Comparison of ENCODE assay signal across 13 cellular contexts in the genomic region with DNA sequence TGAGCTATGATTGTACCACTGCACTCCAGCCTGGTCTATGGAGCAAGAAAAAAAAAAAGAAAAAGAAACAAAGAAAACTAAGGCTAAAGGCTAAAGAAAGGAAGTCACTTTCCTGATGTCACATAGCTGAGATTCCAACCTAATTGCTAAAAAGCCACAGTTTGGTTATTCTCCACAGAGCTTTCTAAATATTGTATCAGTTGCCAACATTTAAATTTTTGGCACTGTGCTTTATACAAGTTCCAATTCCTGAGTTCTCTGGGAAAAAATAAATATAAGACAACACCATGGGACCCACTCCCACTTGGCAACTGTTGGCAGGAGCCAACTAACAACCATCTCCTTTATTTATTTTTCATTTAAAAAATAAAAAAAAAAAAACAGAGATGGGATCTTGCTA. TPM values are rescaled to one million over a fixed set of nuclear protein-coding genes. Genes with fewer than 3 reads are reported as not detected.
DNase-seq lines count a peak whose midpoint lies in the region; ATAC-seq and TF ChIP-seq lines count a peak whose summit lies in the region.
"Had no signal": no experiment of that assay in that cellular context is flagged by ENCODE, and none has a peak within 500 bp of the region (broad histone marks: within the 10 kb centered on the region; RNA-seq: fewer than 3 reads in every experiment).

No MANE protein-coding gene starts in this region.

- no peak overlapping the region for H3K4me3 Mint-ChIP-seq in naive B cell

- intact Hi-C loops in left cardiac atrium (cut with DNase I) = no loop called here

- H3K27ac Mint-ChIP-seq in naive B cell = peak overlapping the region; percentile 47 to 100 (median 98)

- no peak overlapping the region for H3K4me3 ChIP-seq in AG09309 (ENCODE audit: control insufficient read depth, low read depth, low read length)
- H3K4me3 ChIP-seq: pancreas, testis had no signal

- DNase-seq in AG09309 (ENCODE audit: low read depth) (peak; percentile 46), HS-5 (ENCODE audit: low read depth) (peak; percentile 64), dermis microvascular lymphatic vessel endothelial cell (ENCODE audit: low read depth in 2 of 2) (peak; percentile 77 to 93), naive B cell (no peak), NCI-H1417 (lab: John Stamatoyannopoulos, UW) (no peak), NCI-H1092 treated with DMSO at 0.1 percent for 48 hours (lab: John Stamatoyannopoulos, UW) (no peak), left cardiac atrium (no peak)
- DNase-seq: activated T-cell treated with anti-CD3 and anti-CD28 coated beads for 4 hours, erythroblast, pancreas, testis, WERI-Rb-1 had no signal

- peaks cover 0 to 8% of the 10 kb centered on the region in 2 donors for H3K36me3 Mint-ChIP-seq in naive B cell

- TF ChIP-seq CTCF in AG09309 (IDR thresholded peaks at IDR 0.05; ENCODE audit: control insufficient read depth, insufficient read depth, low read depth, low read length, missing control alignments) = no peak

- H3K4me1 Mint-ChIP-seq in naive B cell = peaks cover 8 to 15% (median 14%) of the 10 kb centered on the region in 3 donors

- ATAC-seq in naive B cell (ENCODE audit: low read depth in 2 of 2) = no peak
- ATAC-seq in left cardiac atrium = no peak
- ATAC-seq in GM19467 (IDR thresholded peaks at IDR 0.05; ENCODE audit: unreplicated experiment) = no peak
- ATAC-seq: pancreas had no signal

- H3K9me3 Mint-ChIP-seq in naive B cell = peaks cover 0 to 2% (median 0%) of the 10 kb centered on the region in 7 donors

- H3K27me3 Mint-ChIP-seq in naive B cell = no peaks in the 10 kb centered on the region

RNA-seq across cellular contexts. Expression of gene LYPD3, which starts 11.2 kb away (rescaled TPM):
- 0.26 and 0.51 TPM in 2 replicates for total RNA-seq in dermis microvascular lymphatic vessel endothelial cell
- under 1 TPM in 4 of 6 donors, not detected in 2; 0.24 to 0.90 (median 0.45) TPM for polyA plus RNA-seq in naive B cell (ENCODE audit: low read depth in 6 of 6)
- total RNA-seq in left cardiac atrium = under 1 TPM; 0.35 to 0.42 TPM

RNA-seq across cellular contexts. Expression of gene PHLDB3, which starts 27.9 kb away (rescaled TPM):
- total RNA-seq in dermis microvascular lymphatic vessel endothelial cell = 23.9 and 53.2 TPM in 2 replicates
- polyA plus RNA-seq in naive B cell (ENCODE audit: low read depth in 6 of 6) = 1 to 10 TPM in 5 of 6 donors, under 1 TPM in 1; 0.26 to 4.2 (median 2.5) TPM
- total RNA-seq in left cardiac atrium = 1 to 10 TPM; 7.3 to 7.4 TPM

RNA-seq across cellular contexts. Expression of gene ETHE1, which starts 50.4 kb away (rescaled TPM):
- total RNA-seq in dermis microvascular lymphatic vessel endothelial cell = 85.6 and 187 TPM in 2 replicates
- 10 to 100 TPM; 15.5 to 30.7 (median 24.0) TPM for polyA plus RNA-seq in naive B cell (ENCODE audit: low read depth in 6 of 6)
- total RNA-seq in left cardiac atrium = 10 to 100 TPM; 13.7 to 17.9 TPM

RNA-seq across cellular contexts. Expression of gene ZNF575, which starts 56.4 kb away (rescaled TPM):
- under 0.01 and 0.13 TPM in 2 replicates for total RNA-seq in dermis microvascular lymphatic vessel endothelial cell
- polyA plus RNA-seq in naive B cell (ENCODE audit: low read depth in 6 of 6) = 1 to 10 TPM in 4 of 6 donors, under 1 TPM in 2; 0.39 to 2.2 (median 1.6) TPM
- 1 to 10 TPM; 1.1 to 1.6 TPM for total RNA-seq in left cardiac atrium

Comparison
In these comparisons a context has a peak if more than half of its experiments do, and no peak if none do; other contexts are left out.
1. DNase-seq: peak in AG09309 (single experiment), HS-5 (single experiment) and dermis microvascular lymphatic vessel endothelial cell (2 of 2); none in naive B cell (single experiment), NCI-H1417 (0 of 3), NCI-H1092 treated with DMSO at 0.1 percent for 48 hours (single experiment) and left cardiac atrium (single experiment).